9 cellular contexts compared by ENCODE assay signal in genomic region chr1:84078108-84078823, GRCh38.
DNase-seq lines count a peak whose midpoint lies in the region; ATAC-seq, FAIRE-seq and TF ChIP-seq lines count a peak whose summit lies in the region.
"Had no signal": no experiment of that assay in that cellular context is flagged by ENCODE, and none has a peak within 500 bp of the region (broad histone marks: within the 10 kb centered on the region; RNA-seq: fewer than 3 reads in every experiment).

No MANE protein-coding gene starts in this region.

- H3K27ac Mint-ChIP-seq in memory B cell = peak overlapping the region; percentile 47

- no peaks in the 10 kb centered on the region for H3K9me3 ChIP-seq in RWPE2 (ENCODE audit: severe bottlenecking)
- H3K9me3 ChIP-seq in thyroid gland = no peaks in the 10 kb centered on the region

- H3K4me1 ChIP-seq in RWPE2 (ENCODE audit: insufficient read depth, poor library complexity, severe bottlenecking) = no peaks in the 10 kb centered on the region
- H3K4me1 ChIP-seq in thyroid gland = peaks cover 0 to 11% of the 10 kb centered on the region in 2 donors

- TF ChIP-seq CTCF in RWPE2 (IDR thresholded peaks at IDR 0.05; ENCODE audit: poor library complexity, severe bottlenecking) (no peak), thyroid gland (IDR thresholded peaks at IDR 0.05) (no peak)

- H3K9me3 Mint-ChIP-seq in memory B cell = no peaks in the 10 kb centered on the region

- H3K27ac ChIP-seq in RWPE2 (ENCODE audit: poor library complexity, severe bottlenecking) (peak overlapping the region; percentile 53), thyroid gland (peak overlapping the region; percentile 61 to 92 (median 86))

- peaks cover 10% of the 10 kb centered on the region for H3K4me1 Mint-ChIP-seq in memory B cell

- no peak for FAIRE-seq in GM19239 (lab: Jason Lieb, UNC)
- FAIRE-seq: endometrium had no signal

- intact Hi-C loops in thyroid gland (cut with DNase I) = no loop called here

- peak; percentile 55 for ATAC-seq in HG03175 (IDR thresholded peaks at IDR 0.05; ENCODE audit: unreplicated experiment)
- ATAC-seq in RWPE2 (ENCODE audit: low read depth) = peak; percentile 59
- peak; percentile 35 for ATAC-seq in memory B cell (ENCODE audit: low read depth)

- H3K36me3 Mint-ChIP-seq in memory B cell = no peaks in the 10 kb centered on the region

- H3K4me3 Mint-ChIP-seq in memory B cell = peak overlapping the region; percentile 90

- peak; percentile 28 for DNase-seq in DMS153 treated with DMSO at 0.1 percent for 48 hours (lab: John Stamatoyannopoulos, UW; ENCODE audit: unreplicated experiment)
- peak; percentile 14 for DNase-seq in GM19239 (ENCODE audit: insufficient read length, low spot score)
- peak; percentile 40 for DNase-seq in RWPE2 (ENCODE audit: low spot score)
- DNase-seq in effector CD4-positive, alpha-beta T cell = peak; percentile 2
- peak in 1 of 2 donors; percentile 16 for DNase-seq in memory B cell (ENCODE audit: low spot score in 2 of 2)
- peak in 1 of 2 donors; percentile 23 for DNase-seq in thyroid gland
- no peak for DNase-seq in MV-4-11 (lab: John Stamatoyannopoulos, UW)

- 1% methylated on average over 27 to 30 of the region's 60 CpGs for WGBS in thyroid gland, 2 donors

- H3K27me3 Mint-ChIP-seq in memory B cell = no peaks in the 10 kb centered on the region

- H3K36me3 ChIP-seq in RWPE2 (ENCODE audit: low read depth) = no peaks in the 10 kb centered on the region
- H3K36me3 ChIP-seq in thyroid gland = no peaks in the 10 kb centered on the region

- H3K4me3 ChIP-seq in RWPE2 (ENCODE audit: severe bottlenecking) (peak overlapping the region; percentile 91), thyroid gland (replicated peaks in 1 of 3) (peak overlapping the region; percentile 58 to 83 (median 68))

- TF ChIP-seq POLR2A in thyroid gland (IDR thresholded peaks at IDR 0.05) = no peak

- H3K27me3 ChIP-seq in RWPE2 (ENCODE audit: insufficient read depth, poor library complexity, severe bottlenecking) (no peaks in the 10 kb centered on the region), thyroid gland (no peaks in the 10 kb centered on the region)
